ENCODE assay signal across 2 cellular contexts in the genomic region with DNA sequence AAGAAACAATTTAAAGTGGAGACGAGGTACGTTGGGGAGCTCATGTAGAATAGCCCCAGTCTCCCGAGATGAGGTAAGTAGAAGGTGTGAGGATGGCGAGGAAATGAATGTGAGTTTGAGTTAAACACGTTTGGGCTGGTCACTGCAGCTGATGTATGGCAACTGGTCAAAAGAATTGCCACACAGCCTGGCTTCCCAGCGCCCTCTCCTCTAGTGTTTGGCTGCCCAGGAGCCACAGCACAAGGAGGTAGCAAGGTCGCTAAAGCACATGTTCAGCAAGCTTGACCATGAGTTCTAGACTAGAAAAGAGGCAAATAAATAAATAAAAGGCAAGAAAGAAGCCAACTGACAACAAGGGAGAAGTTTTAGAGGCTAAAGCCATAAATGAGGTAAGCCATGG.
TF ChIP-seq lines count a peak whose summit lies in the region.

No MANE protein-coding gene starts in this region.

TF ChIP-seq in A549, 52 proteins besides CTCF, POLR2A, EP300 and RAD21:
- TF ChIP-seq, protein P1, sequence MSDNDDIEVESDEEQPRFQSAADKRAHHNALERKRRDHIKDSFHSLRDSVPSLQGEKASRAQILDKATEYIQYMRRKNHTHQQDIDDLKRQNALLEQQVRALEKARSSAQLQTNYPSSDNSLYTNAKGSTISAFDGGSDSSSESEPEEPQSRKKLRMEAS (IDR thresholded peaks at IDR 0.05): no peak
- no peak for TF ChIP-seq MAFK (IDR thresholded peaks at IDR 0.05; ENCODE audit: partially characterized antibody)
- TF ChIP-seq ZSCAN20 (CRISPR knock-in tag; IDR thresholded peaks at IDR 0.05): no peak
- no peak for TF ChIP-seq HOXA7 (CRISPR knock-in tag; IDR thresholded peaks at IDR 0.05)
- no peak for TF ChIP-seq FOSB (CRISPR knock-in tag; IDR thresholded peaks at IDR 0.05)
- no peak for TF ChIP-seq RCOR1 (IDR thresholded peaks at IDR 0.05; ENCODE audit: low read depth, low read length)
- no peak for TF ChIP-seq BHLHE40 (IDR thresholded peaks at IDR 0.05; ENCODE audit: low read depth, low read length)
- no peak for TF ChIP-seq HEYL (CRISPR knock-in tag; IDR thresholded peaks at IDR 0.05)
- no peak for TF ChIP-seq GATA3 (IDR thresholded peaks at IDR 0.05; ENCODE audit: borderline replicate concordance)
- TF ChIP-seq, protein P2, sequence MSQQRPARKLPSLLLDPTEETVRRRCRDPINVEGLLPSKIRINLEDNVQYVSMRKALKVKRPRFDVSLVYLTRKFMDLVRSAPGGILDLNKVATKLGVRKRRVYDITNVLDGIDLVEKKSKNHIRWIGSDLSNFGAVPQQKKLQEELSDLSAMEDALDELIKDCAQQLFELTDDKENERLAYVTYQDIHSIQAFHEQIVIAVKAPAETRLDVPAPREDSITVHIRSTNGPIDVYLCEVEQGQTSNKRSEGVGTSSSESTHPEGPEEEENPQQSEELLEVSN (IDR thresholded peaks at IDR 0.05; ENCODE audit: borderline replicate concordance, low read depth): no peak

TF ChIP-seq in HepG2, 621 proteins besides CTCF, POLR2A, EP300 and RAD21:
- TF ChIP-seq, protein P3, sequence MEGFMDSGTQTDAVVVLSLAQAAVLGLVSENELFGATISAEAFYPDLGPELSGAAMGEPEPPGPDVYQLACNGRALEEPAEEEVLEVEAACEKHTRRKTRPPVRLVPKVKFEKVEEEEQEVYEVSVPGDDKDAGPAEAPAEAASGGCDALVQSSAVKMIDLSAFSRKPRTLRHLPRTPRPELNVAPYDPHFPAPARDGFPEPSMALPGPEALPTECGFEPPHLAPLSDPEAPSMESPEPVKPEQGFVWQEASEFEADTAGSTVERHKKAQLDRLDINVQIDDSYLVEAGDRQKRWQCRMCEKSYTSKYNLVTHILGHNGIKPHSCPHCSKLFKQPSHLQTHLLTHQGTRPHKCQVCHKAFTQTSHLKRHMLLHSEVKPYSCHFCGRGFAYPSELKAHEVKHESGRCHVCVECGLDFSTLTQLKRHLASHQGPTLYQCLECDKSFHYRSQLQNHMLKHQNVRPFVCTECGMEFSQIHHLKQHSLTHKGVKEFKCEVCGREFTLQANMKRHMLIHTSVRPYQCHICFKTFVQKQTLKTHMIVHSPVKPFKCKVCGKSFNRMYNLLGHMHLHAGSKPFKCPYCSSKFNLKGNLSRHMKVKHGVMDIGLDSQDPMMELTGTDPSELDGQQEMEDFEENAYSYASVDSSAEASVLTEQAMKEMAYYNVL (CRISPR knock-in tag; IDR thresholded peaks at IDR 0.05; ENCODE audit: borderline replicate concordance): 0 out of 2 replicates have a peak, but pooled peaks have one; percentile 27
- TF ChIP-seq NFKBIZ (CRISPR knock-in tag; IDR thresholded peaks at IDR 0.05) (no peak), NBN (conservative IDR thresholded peaks at IDR 0.05) (no peak), ZNF263 (CRISPR knock-in tag; IDR thresholded peaks at IDR 0.05) (no peak), POGZ (CRISPR knock-in tag; IDR thresholded peaks at IDR 0.05) (0 out of 2 replicates have a peak, but pooled peaks have one; percentile 18)
